1 cellular context compared by ENCODE assay signal in genomic region chr16:30011505-30012480, GRCh38.
A peak's percentile ranks its signal among the peaks of the same experiment; 100 is the strongest.
TF ChIP-seq lines count a peak whose summit lies in the region.

No MANE protein-coding gene starts in this region.

TF ChIP-seq in HepG2, 621 proteins besides CTCF, POLR2A, EP300 and RAD21:
- TF ChIP-seq ZNF121 (CRISPR knock-in tag; IDR thresholded peaks at IDR 0.05): no peak
- TF ChIP-seq ZNF24 (IDR thresholded peaks at IDR 0.05): no peak
- no peak for TF ChIP-seq ZFP36 (IDR thresholded peaks at IDR 0.05; ENCODE audit: borderline replicate concordance, low read depth, low read length, partially characterized antibody)
- TF ChIP-seq POLR2AphosphoS2 (IDR thresholded peaks at IDR 0.05; ENCODE audit: low read depth, low read length): no peak
- no peak for TF ChIP-seq ZNF720 (CRISPR knock-in tag; IDR thresholded peaks at IDR 0.05)
- no peak for TF ChIP-seq FOXC1 (CRISPR knock-in tag; IDR thresholded peaks at IDR 0.05; ENCODE audit: borderline replicate concordance)
- no peak for TF ChIP-seq HMGXB4 (CRISPR knock-in tag; IDR thresholded peaks at IDR 0.05; ENCODE audit: borderline replicate concordance in 1 of 2, low read depth in 1 of 2)
- TF ChIP-seq, protein P1, sequence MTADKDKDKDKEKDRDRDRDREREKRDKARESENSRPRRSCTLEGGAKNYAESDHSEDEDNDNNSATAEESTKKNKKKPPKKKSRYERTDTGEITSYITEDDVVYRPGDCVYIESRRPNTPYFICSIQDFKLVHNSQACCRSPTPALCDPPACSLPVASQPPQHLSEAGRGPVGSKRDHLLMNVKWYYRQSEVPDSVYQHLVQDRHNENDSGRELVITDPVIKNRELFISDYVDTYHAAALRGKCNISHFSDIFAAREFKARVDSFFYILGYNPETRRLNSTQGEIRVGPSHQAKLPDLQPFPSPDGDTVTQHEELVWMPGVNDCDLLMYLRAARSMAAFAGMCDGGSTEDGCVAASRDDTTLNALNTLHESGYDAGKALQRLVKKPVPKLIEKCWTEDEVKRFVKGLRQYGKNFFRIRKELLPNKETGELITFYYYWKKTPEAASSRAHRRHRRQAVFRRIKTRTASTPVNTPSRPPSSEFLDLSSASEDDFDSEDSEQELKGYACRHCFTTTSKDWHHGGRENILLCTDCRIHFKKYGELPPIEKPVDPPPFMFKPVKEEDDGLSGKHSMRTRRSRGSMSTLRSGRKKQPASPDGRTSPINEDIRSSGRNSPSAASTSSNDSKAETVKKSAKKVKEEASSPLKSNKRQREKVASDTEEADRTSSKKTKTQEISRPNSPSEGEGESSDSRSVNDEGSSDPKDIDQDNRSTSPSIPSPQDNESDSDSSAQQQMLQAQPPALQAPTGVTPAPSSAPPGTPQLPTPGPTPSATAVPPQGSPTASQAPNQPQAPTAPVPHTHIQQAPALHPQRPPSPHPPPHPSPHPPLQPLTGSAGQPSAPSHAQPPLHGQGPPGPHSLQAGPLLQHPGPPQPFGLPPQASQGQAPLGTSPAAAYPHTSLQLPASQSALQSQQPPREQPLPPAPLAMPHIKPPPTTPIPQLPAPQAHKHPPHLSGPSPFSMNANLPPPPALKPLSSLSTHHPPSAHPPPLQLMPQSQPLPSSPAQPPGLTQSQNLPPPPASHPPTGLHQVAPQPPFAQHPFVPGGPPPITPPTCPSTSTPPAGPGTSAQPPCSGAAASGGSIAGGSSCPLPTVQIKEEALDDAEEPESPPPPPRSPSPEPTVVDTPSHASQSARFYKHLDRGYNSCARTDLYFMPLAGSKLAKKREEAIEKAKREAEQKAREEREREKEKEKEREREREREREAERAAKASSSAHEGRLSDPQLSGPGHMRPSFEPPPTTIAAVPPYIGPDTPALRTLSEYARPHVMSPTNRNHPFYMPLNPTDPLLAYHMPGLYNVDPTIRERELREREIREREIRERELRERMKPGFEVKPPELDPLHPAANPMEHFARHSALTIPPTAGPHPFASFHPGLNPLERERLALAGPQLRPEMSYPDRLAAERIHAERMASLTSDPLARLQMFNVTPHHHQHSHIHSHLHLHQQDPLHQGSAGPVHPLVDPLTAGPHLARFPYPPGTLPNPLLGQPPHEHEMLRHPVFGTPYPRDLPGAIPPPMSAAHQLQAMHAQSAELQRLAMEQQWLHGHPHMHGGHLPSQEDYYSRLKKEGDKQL (CRISPR knock-in tag; IDR thresholded peaks at IDR 0.05; ENCODE audit: low read depth): no peak
- TF ChIP-seq MTA1 (CRISPR knock-in tag; IDR thresholded peaks at IDR 0.05; ENCODE audit: borderline replicate concordance): no peak
- no peak for TF ChIP-seq NCOR1 (IDR thresholded peaks at IDR 0.05; ENCODE audit: borderline replicate concordance, low read length)
- no peak for TF ChIP-seq HINFP (CRISPR knock-in tag; IDR thresholded peaks at IDR 0.05; ENCODE audit: low read depth)
- TF ChIP-seq STAT5B (CRISPR knock-in tag; IDR thresholded peaks at IDR 0.05): no peak
- no peak for TF ChIP-seq ESRRA (CRISPR knock-in tag; IDR thresholded peaks at IDR 0.05; ENCODE audit: low read depth)
- peak; percentile 26 for TF ChIP-seq AGO1 (IDR thresholded peaks at IDR 0.05; ENCODE audit: low read depth, low read length, poor library complexity, severe bottlenecking)
- no peak for TF ChIP-seq ZNF780A (CRISPR knock-in tag; IDR thresholded peaks at IDR 0.05)
- 0 out of 2 replicates have a peak, but pooled peaks have one; percentile 38 for TF ChIP-seq ZBTB38 (CRISPR knock-in tag; IDR thresholded peaks at IDR 0.05)
- TF ChIP-seq ZBTB4 (CRISPR knock-in tag; IDR thresholded peaks at IDR 0.05; ENCODE audit: borderline replicate concordance): no peak
- TF ChIP-seq ZNF207 (IDR thresholded peaks at IDR 0.05; ENCODE audit: borderline replicate concordance): no peak
- TF ChIP-seq, protein P2, sequence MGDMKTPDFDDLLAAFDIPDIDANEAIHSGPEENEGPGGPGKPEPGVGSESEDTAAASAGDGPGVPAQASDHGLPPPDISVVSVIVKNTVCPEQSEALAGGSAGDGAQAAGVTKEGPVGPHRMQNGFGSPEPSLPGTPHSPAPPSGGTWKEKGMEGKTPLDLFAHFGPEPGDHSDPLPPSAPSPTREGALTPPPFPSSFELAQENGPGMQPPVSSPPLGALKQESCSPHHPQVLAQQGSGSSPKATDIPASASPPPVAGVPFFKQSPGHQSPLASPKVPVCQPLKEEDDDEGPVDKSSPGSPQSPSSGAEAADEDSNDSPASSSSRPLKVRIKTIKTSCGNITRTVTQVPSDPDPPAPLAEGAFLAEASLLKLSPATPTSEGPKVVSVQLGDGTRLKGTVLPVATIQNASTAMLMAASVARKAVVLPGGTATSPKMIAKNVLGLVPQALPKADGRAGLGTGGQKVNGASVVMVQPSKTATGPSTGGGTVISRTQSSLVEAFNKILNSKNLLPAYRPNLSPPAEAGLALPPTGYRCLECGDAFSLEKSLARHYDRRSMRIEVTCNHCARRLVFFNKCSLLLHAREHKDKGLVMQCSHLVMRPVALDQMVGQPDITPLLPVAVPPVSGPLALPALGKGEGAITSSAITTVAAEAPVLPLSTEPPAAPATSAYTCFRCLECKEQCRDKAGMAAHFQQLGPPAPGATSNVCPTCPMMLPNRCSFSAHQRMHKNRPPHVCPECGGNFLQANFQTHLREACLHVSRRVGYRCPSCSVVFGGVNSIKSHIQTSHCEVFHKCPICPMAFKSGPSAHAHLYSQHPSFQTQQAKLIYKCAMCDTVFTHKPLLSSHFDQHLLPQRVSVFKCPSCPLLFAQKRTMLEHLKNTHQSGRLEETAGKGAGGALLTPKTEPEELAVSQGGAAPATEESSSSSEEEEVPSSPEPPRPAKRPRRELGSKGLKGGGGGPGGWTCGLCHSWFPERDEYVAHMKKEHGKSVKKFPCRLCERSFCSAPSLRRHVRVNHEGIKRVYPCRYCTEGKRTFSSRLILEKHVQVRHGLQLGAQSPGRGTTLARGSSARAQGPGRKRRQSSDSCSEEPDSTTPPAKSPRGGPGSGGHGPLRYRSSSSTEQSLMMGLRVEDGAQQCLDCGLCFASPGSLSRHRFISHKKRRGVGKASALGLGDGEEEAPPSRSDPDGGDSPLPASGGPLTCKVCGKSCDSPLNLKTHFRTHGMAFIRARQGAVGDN (CRISPR knock-in tag; IDR thresholded peaks at IDR 0.05): peak; percentile 26; the same call in 1 of the 2 replicates
- TF ChIP-seq ZSCAN22 (CRISPR knock-in tag; IDR thresholded peaks at IDR 0.05): peak; percentile 90
- TF ChIP-seq CBFB (CRISPR knock-in tag; IDR thresholded peaks at IDR 0.05): no peak
- no peak for TF ChIP-seq ZNF530 (CRISPR knock-in tag; IDR thresholded peaks at IDR 0.05; ENCODE audit: low read depth)
- no peak for TF ChIP-seq MATR3 (CRISPR knock-in tag; IDR thresholded peaks at IDR 0.05)
- no peak for TF ChIP-seq REPIN1 (CRISPR knock-in tag; IDR thresholded peaks at IDR 0.05; ENCODE audit: borderline replicate concordance, low read depth)
- TF ChIP-seq, protein P3, sequence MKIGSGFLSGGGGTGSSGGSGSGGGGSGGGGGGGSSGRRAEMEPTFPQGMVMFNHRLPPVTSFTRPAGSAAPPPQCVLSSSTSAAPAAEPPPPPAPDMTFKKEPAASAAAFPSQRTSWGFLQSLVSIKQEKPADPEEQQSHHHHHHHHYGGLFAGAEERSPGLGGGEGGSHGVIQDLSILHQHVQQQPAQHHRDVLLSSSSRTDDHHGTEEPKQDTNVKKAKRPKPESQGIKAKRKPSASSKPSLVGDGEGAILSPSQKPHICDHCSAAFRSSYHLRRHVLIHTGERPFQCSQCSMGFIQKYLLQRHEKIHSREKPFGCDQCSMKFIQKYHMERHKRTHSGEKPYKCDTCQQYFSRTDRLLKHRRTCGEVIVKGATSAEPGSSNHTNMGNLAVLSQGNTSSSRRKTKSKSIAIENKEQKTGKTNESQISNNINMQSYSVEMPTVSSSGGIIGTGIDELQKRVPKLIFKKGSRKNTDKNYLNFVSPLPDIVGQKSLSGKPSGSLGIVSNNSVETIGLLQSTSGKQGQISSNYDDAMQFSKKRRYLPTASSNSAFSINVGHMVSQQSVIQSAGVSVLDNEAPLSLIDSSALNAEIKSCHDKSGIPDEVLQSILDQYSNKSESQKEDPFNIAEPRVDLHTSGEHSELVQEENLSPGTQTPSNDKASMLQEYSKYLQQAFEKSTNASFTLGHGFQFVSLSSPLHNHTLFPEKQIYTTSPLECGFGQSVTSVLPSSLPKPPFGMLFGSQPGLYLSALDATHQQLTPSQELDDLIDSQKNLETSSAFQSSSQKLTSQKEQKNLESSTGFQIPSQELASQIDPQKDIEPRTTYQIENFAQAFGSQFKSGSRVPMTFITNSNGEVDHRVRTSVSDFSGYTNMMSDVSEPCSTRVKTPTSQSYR (CRISPR knock-in tag; IDR thresholded peaks at IDR 0.05; ENCODE audit: borderline replicate concordance): no peak
- TF ChIP-seq ZNF577 (CRISPR knock-in tag; IDR thresholded peaks at IDR 0.05; ENCODE audit: borderline replicate concordance, low read depth): no peak
- TF ChIP-seq EZH2 (conservative IDR thresholded peaks at IDR 0.05; ENCODE audit: low read depth, low read length): 0 out of 2 replicates have a peak, but pooled peaks have one; percentile 43
- TF ChIP-seq RFX3 (CRISPR knock-in tag; IDR thresholded peaks at IDR 0.05): no peak
- TF ChIP-seq HNRNPUL1 (IDR thresholded peaks at IDR 0.05; ENCODE audit: low read depth, low read length): no peak
- no peak for TF ChIP-seq ZNF619 (CRISPR knock-in tag; IDR thresholded peaks at IDR 0.05)
- TF ChIP-seq RELA (CRISPR knock-in tag; IDR thresholded peaks at IDR 0.05): no peak
- TF ChIP-seq ZSCAN31 (CRISPR knock-in tag; IDR thresholded peaks at IDR 0.05; ENCODE audit: low read depth): no peak
